ENCODE assay signal across 14 cellular contexts in the genomic region with DNA sequence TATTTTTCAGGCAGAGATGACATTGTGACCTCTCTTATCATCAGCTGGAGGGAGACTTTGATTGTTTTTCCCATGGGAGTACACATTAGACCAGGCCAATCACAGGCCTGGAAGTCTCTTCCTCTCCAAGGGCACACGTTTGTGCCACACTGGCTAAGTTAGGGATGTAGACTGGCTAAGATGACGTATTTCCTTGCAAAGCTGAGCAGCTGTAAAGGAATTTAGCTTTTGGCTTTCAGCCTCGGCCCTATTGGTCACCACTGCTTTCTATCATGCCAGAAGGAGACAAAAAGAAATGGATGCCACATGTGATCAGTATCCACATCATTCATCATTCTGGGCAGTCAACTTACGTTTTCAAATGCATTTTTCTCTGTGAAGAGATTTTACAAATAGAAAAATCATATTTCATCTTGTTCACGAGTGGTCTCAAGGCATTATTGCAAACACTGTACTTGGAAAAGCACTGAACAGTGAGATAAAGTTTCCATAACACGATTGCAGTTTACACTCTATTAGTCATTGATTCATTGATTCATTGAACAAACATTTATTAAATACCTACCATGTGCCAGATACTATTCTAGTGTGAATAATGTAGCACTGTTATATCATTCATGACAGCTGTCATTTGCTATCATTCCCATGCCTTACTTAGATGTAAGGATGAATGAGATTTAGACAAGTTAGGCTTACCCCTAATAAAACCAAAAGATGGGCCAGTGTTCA. TPM values are rescaled to one million over a fixed set of nuclear protein-coding genes. Genes with fewer than 3 reads are reported as not detected.
DNase-seq lines count a peak whose midpoint lies in the region; ATAC-seq and TF ChIP-seq lines count a peak whose summit lies in the region.
"Had no signal": no experiment of that assay in that cellular context is flagged by ENCODE, and none has a peak within 500 bp of the region (broad histone marks: within the 10 kb centered on the region; RNA-seq: fewer than 3 reads in every experiment).

No MANE protein-coding gene starts in this region.

- H3K4me3 Mint-ChIP-seq in HFFc6: no peak overlapping the region
- H3K4me3 Mint-ChIP-seq: activated CD8-positive, alpha-beta memory T cell treated with anti-CD3 and anti-CD28 coated beads, Interleukin-2, amount 10 ng/mL, durations not matched to agents 7 days and 5 days; activated naive CD8-positive, alpha-beta T cell treated with anti-CD3 and anti-CD28 coated beads, Interleukin-2, amount 10 ng/mL, durations not matched to agents 7 days and 5 days; stimulated activated naive CD8-positive, alpha-beta T cell treated with anti-CD3 and anti-CD28 coated beads, Interleukin-15, Interleukin-2, amounts not matched to agents 100 ng/mL and 50 ng/mL, for 24 hours had no signal

- peak overlapping the region; percentile 91 for H3K27ac Mint-ChIP-seq in HFFc6
- H3K27ac Mint-ChIP-seq: activated CD8-positive, alpha-beta memory T cell treated with anti-CD3 and anti-CD28 coated beads, Interleukin-2, amount 10 ng/mL, durations not matched to agents 7 days and 5 days; activated naive CD8-positive, alpha-beta T cell treated with anti-CD3 and anti-CD28 coated beads, Interleukin-2, amount 10 ng/mL, durations not matched to agents 7 days and 5 days; stimulated activated naive CD8-positive, alpha-beta T cell treated with anti-CD3 and anti-CD28 coated beads, Interleukin-15, Interleukin-2, amounts not matched to agents 100 ng/mL and 50 ng/mL, for 24 hours had no signal

- DNase-seq in HFFc6 (peak; percentile 89), astrocyte of the cerebellum (ENCODE audit: low read depth) (peak; percentile 46), glomerular endothelial cell (ENCODE audit: extremely low read depth, low read depth, low spot score) (peak; percentile 94), thoracic aorta (ENCODE audit: low spot score) (peak; percentile 5), ecto neural progenitor cell (ENCODE audit: low spot score) (no peak)
- DNase-seq in stimulated activated CD4-positive, alpha-beta T cell treated with anti-CD3 and anti-CD28 coated beads, Interleukin-1b, Interleukin-23, amount 100 ng/mL, for 48 hours: no peak
- DNase-seq: activated CD8-positive, alpha-beta memory T cell treated with anti-CD3 and anti-CD28 coated beads, Interleukin-2, amount 10 ng/mL, durations not matched to agents 7 days and 5 days; activated naive CD8-positive, alpha-beta T cell treated with anti-CD3 and anti-CD28 coated beads, Interleukin-2, amount 10 ng/mL, durations not matched to agents 7 days and 5 days; erythroblast; NCI-H446 treated with DMSO at 0.1 percent for 48 hours; stimulated activated CD4-positive, alpha-beta T cell treated with anti-CD3 and anti-CD28 coated beads, Interleukin-2, amount 100 ng/mL, for 48 hours had no signal

- 0 out of 2 replicates have a peak, but pooled peaks cover 4% of the 10 kb centered on the region for H3K36me3 Mint-ChIP-seq in HFFc6 (ENCODE audit: low read depth)
- H3K36me3 Mint-ChIP-seq: activated CD8-positive, alpha-beta memory T cell treated with anti-CD3 and anti-CD28 coated beads, Interleukin-2, amount 10 ng/mL, durations not matched to agents 7 days and 5 days; activated naive CD8-positive, alpha-beta T cell treated with anti-CD3 and anti-CD28 coated beads, Interleukin-2, amount 10 ng/mL, durations not matched to agents 7 days and 5 days had no signal

- H3K4me3 ChIP-seq in astrocyte of the cerebellum (ENCODE audit: low read depth, low read length): no peak overlapping the region
- H3K4me3 ChIP-seq in thoracic aorta: no peak overlapping the region

- H3K4me1 Mint-ChIP-seq in HFFc6 (ENCODE audit: low read depth): peaks cover 61% of the 10 kb centered on the region
- H3K4me1 Mint-ChIP-seq: activated CD8-positive, alpha-beta memory T cell treated with anti-CD3 and anti-CD28 coated beads, Interleukin-2, amount 10 ng/mL, durations not matched to agents 7 days and 5 days; activated naive CD8-positive, alpha-beta T cell treated with anti-CD3 and anti-CD28 coated beads, Interleukin-2, amount 10 ng/mL, durations not matched to agents 7 days and 5 days had no signal

- TF ChIP-seq CTCF in HFFc6 (IDR thresholded peaks at IDR 0.05): no peak
- no peak for TF ChIP-seq CTCF in astrocyte of the cerebellum (IDR thresholded peaks at IDR 0.05; ENCODE audit: low read depth, low read length, missing control alignments)
- no peak for TF ChIP-seq CTCF in thoracic aorta (IDR thresholded peaks at IDR 0.05)

- no peaks in the 10 kb centered on the region for H3K9me3 ChIP-seq in thoracic aorta

- no peaks in the 10 kb centered on the region; the same call in 1 of the 2 replicates for H3K9me3 Mint-ChIP-seq in HFFc6
- H3K9me3 Mint-ChIP-seq: stimulated activated naive CD8-positive, alpha-beta T cell treated with anti-CD3 and anti-CD28 coated beads, Interleukin-15, Interleukin-2, amounts not matched to agents 100 ng/mL and 50 ng/mL, for 24 hours had no signal

- H3K4me1 ChIP-seq in thoracic aorta (ENCODE audit: control insufficient read depth in 1 of 2, low read depth in 2 of 2): peaks cover 19 to 29% of the 10 kb centered on the region in 2 donors

- H3K27ac ChIP-seq in thoracic aorta: peak overlapping the region; percentile 62 to 93

- ATAC-seq in thoracic aorta (ENCODE audit: insufficient number of reproducible peaks, low FRiP score, low read depth) (peak; percentile 91), HG03342 (IDR thresholded peaks at IDR 0.05; ENCODE audit: unreplicated experiment) (no peak)
- ATAC-seq: activated CD8-positive, alpha-beta memory T cell treated with anti-CD3 and anti-CD28 coated beads, Interleukin-2, amount 10 ng/mL, durations not matched to agents 7 days and 5 days had no signal

- in situ Hi-C loops in astrocyte of the cerebellum (cut with HindIII; ENCODE audit: low sequenced_read_pairs): loop anchor here (5.0 kb wide), 1 partner anchor 79 kb away; no protein-coding TSS in a partner anchor

- no peaks in the 10 kb centered on the region for H3K36me3 ChIP-seq in thoracic aorta

- no peaks in the 10 kb centered on the region for H3K27me3 ChIP-seq in thoracic aorta (replicated peaks; ENCODE audit: insufficient read depth)

- H3K27me3 Mint-ChIP-seq in HFFc6 (ENCODE audit: insufficient read depth): peaks cover 1% of the 10 kb centered on the region; the same call in 1 of the 2 replicates
- H3K27me3 Mint-ChIP-seq: activated CD8-positive, alpha-beta memory T cell treated with anti-CD3 and anti-CD28 coated beads, Interleukin-2, amount 10 ng/mL, durations not matched to agents 7 days and 5 days; activated naive CD8-positive, alpha-beta T cell treated with anti-CD3 and anti-CD28 coated beads, Interleukin-2, amount 10 ng/mL, durations not matched to agents 7 days and 5 days; stimulated activated naive CD8-positive, alpha-beta T cell treated with anti-CD3 and anti-CD28 coated beads, Interleukin-15, Interleukin-2, amounts not matched to agents 100 ng/mL and 50 ng/mL, for 24 hours had no signal

RNA-seq across cellular contexts. Expression of a gene that starts 27.0 kb away (rescaled TPM):
- total RNA-seq in HFFc6 (2021; fragmentation: NEBNext Ultra II Directional; extraction: Animal tissue kit (Norgen Biotek cat#: 25700)): 100 to 1,000 TPM; 135 to 170 (median 139) TPM
- total RNA-seq in glomerular endothelial cell: 110 and 184 TPM in 2 replicates
- total RNA-seq in thoracic aorta: 10 to 100 TPM; 53.9 to 54.7 TPM

RNA-seq across cellular contexts. Expression of a gene that starts 52.2 kb away (rescaled TPM):
- total RNA-seq in HFFc6 (2021; fragmentation: NEBNext Ultra II Directional; extraction: Animal tissue kit (Norgen Biotek cat#: 25700)): not detected
- total RNA-seq in glomerular endothelial cell: not detected in 2 replicates
- not detected for total RNA-seq in thoracic aorta
- total RNA-seq: activated CD8-positive, alpha-beta memory T cell treated with anti-CD3 and anti-CD28 coated beads, Interleukin-2, amount 10 ng/mL, durations not matched to agents 7 days and 5 days; activated naive CD8-positive, alpha-beta T cell treated with anti-CD3 and anti-CD28 coated beads, Interleukin-2, amount 10 ng/mL, durations not matched to agents 7 days and 5 days; kidney epithelial cell had no signal

Comparison
In these comparisons a context has a peak if more than half of its experiments do, and no peak if none do; other contexts are left out.
1. DNase-seq: peak in HFFc6 (single experiment), astrocyte of the cerebellum (single experiment), glomerular endothelial cell (single experiment) and thoracic aorta (single experiment); none in ecto neural progenitor cell (single experiment) and stimulated activated CD4-positive, alpha-beta T cell treated with anti-CD3 and anti-CD28 coated beads, Interleukin-1b, Interleukin-23, amount 100 ng/mL, for 48 hours (single experiment).